In the genomic region with DNA sequence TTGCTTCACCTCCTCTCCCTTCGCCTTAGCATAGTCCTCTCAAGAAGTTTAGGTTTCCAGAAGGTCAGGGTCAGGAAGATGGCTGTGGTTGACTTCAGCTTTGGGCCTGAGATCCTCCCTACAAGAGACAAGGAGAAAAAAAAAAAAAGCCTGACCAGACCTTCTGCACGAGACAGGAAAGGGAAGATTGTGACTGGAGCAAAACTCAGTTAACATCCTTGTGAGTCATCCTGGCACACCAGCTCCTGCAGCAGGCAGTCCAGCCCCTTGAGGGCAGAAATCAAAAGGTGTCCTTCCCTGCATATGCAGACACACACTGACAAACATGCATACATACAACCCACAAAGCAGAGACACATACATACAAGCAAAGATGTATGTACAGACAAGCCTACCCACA, we compare ENCODE assay signal across 14 cellular contexts. TPM values are rescaled to one million over a fixed set of nuclear protein-coding genes. Genes with fewer than 3 reads are reported as not detected.
DNase-seq lines count a peak whose midpoint lies in the region; ATAC-seq and TF ChIP-seq lines count a peak whose summit lies in the region.
"Had no signal": no experiment of that assay in that cellular context is flagged by ENCODE, and none has a peak within 500 bp of the region (broad histone marks: within the 10 kb centered on the region; RNA-seq: fewer than 3 reads in every experiment).

No MANE protein-coding gene starts in this region.

- peak; percentile 60 for ATAC-seq in HCT116
- no peak for ATAC-seq in GM21737 (IDR thresholded peaks at IDR 0.05; ENCODE audit: unreplicated experiment)
- ATAC-seq: activated CD8-positive, alpha-beta T cell treated with anti-CD3 and anti-CD28 coated beads, Interleukin-2, amount 10 ng/mL, durations not matched to agents 7 days and 5 days had no signal

- H2BK15ac ChIP-seq in mesendoderm (replicated peaks; ENCODE audit: low read depth) = no peak overlapping the region

- H3K56ac ChIP-seq in mesendoderm (ENCODE audit: low read length) = no peak overlapping the region

- no peak overlapping the region for H4K5ac ChIP-seq in mesendoderm (ENCODE audit: low read length)

- intact Hi-C loops in HCT116 (cut with micrococcal nuclease) (no loop called here), ovary (cut with DNase I) (no loop called here)

- H2AK5ac ChIP-seq in mesendoderm (ENCODE audit: low read length) = no peak overlapping the region

- H3K9me3 ChIP-seq in AG04450 (ENCODE audit: control insufficient read depth, insufficient read depth, low read length) = no peaks in the 10 kb centered on the region
- H3K9me3 ChIP-seq in HCT116 (ENCODE audit: control insufficient read depth in 1 of 2, insufficient read depth in 1 of 2, low read depth in 1 of 2, low read length in 2 of 2) = no peaks in the 10 kb centered on the region
- H3K9me3 ChIP-seq in adipocyte (ENCODE audit: control insufficient read depth, low read length) = peaks cover 4% of the 10 kb centered on the region
- H3K9me3 ChIP-seq in ovary = no peaks in the 10 kb centered on the region
- H3K9me3 ChIP-seq: BLaER1 treated with 17β-estradiol and CSF1 and Interleukin-3, amounts not matched to agents 10 nM and 100 nM had no signal

- H2BK5ac ChIP-seq in mesendoderm (ENCODE audit: low read length) = no peak overlapping the region

- H3K9ac ChIP-seq in HCT116 (ENCODE audit: low read length) (no peak overlapping the region), adipocyte (ENCODE audit: low read length) (no peak overlapping the region), mesendoderm (ENCODE audit: low read length) (no peak overlapping the region)

- WGBS in mesendoderm (ENCODE audit: extremely low coverage, insufficient coverage, low lambda C conversion rate) = no CpG with 5 or more reads among the region's 2 CpGs
- 39 to 56% (median 46%) methylated on average over 2 of the region's 2 CpGs for WGBS in ovary, 3 donors

- H2AFZ ChIP-seq in HCT116 (ENCODE audit: low read depth, low read length, poor library complexity, severe bottlenecking) = no peak overlapping the region
- H2AFZ ChIP-seq: PC-9 had no signal

- no peaks in the 10 kb centered on the region for H3K9me2 ChIP-seq in HCT116 (ENCODE audit: insufficient read depth)

- no peak overlapping the region for H3K23ac ChIP-seq in mesendoderm (ENCODE audit: low read length)

- TF ChIP-seq CTCF in AG04450 (IDR thresholded peaks at IDR 0.05; ENCODE audit: low read depth, low read length) (0 out of 2 replicates have a peak, but pooled peaks have one; percentile 5), HCT116 (IDR thresholded peaks at IDR 0.05 in 2 of 3, conservative IDR thresholded peaks at IDR 0.05 in 1 of 3; ENCODE audit: borderline replicate concordance in 1 of 3, insufficient read depth in 1 of 3, low read depth in 2 of 3, low read length in 2 of 3) (no peak), ovary (IDR thresholded peaks at IDR 0.05) (no peak)

- H3K79me2 ChIP-seq in HCT116 (ENCODE audit: insufficient read depth, low read length) = no peaks in the 10 kb centered on the region
- no peaks in the 10 kb centered on the region for H3K79me2 ChIP-seq in mesendoderm (ENCODE audit: control insufficient read depth, insufficient read depth, low read length)

- H4K8ac ChIP-seq in mesendoderm (ENCODE audit: low read depth, low read length) = no peak overlapping the region

- H3K27me3 ChIP-seq in AG04450 (ENCODE audit: control insufficient read depth, insufficient read depth, low read length) (peaks cover 24% of the 10 kb centered on the region), HCT116 (ENCODE audit: insufficient read depth, low read length) (peaks cover 1% of the 10 kb centered on the region; the same call in 1 of the 2 replicates), adipocyte (replicated peaks; ENCODE audit: control insufficient read depth, insufficient read depth, low read length) (peaks cover 17% of the 10 kb centered on the region), mesendoderm (ENCODE audit: insufficient read depth, low read length, poor library complexity) (no peaks in the 10 kb centered on the region), ovary (no peaks in the 10 kb centered on the region)
- H3K27me3 ChIP-seq: BLaER1 treated with 17β-estradiol and CSF1 and Interleukin-3, amounts not matched to agents 10 nM and 100 nM had no signal

- no peak for DNase-seq in AG04450 (ENCODE audit: low read depth, low spot score)
- DNase-seq in HCT116 (ENCODE audit: low read depth, low spot score) = no peak
- DNase-seq in adipocyte (ENCODE audit: low read depth) = peak; percentile 18
- DNase-seq in foreskin melanocyte = peak; percentile 60
- DNase-seq in mesendoderm = no peak
- DNase-seq in ovary = no peak
- DNase-seq in DMS 273 treated with DMSO at 0.1 percent for 48 hours (lab: John Stamatoyannopoulos, UW) = no peak
- DNase-seq: activated CD8-positive, alpha-beta T cell treated with anti-CD3 and anti-CD28 coated beads, Interleukin-2, amount 10 ng/mL, durations not matched to agents 7 days and 5 days; erythroblast; NCI-H446; PC-9; stimulated activated naive CD4-positive, alpha-beta T cell treated with Interleukin-2 at 50 U/mL for 16 hours had no signal

- H3K18ac ChIP-seq in mesendoderm (ENCODE audit: low read length) = no peak overlapping the region

- no peak for TF ChIP-seq POLR2A in HCT116 (IDR thresholded peaks at IDR 0.05; ENCODE audit: borderline replicate concordance, extremely low read depth, insufficient read depth, insufficient read length)
- no peak for TF ChIP-seq POLR2A in ovary (IDR thresholded peaks at IDR 0.05)

- peaks cover 0 to 8% of the 10 kb centered on the region in 2 experiments; a peak in 2 of 4 replicates for H3K4me1 ChIP-seq in HCT116 (ENCODE audit: control insufficient read depth in 1 of 2, insufficient read depth in 2 of 2, low read length in 2 of 2)
- no peaks in the 10 kb centered on the region for H3K4me1 ChIP-seq in adipocyte (ENCODE audit: control insufficient read depth, insufficient read depth, low read length)
- H3K4me1 ChIP-seq in mesendoderm (ENCODE audit: control insufficient read depth, low read depth, low read length) = no peaks in the 10 kb centered on the region
- H3K4me1 ChIP-seq in ovary (ENCODE audit: insufficient read depth) = no peaks in the 10 kb centered on the region

- BruUV-seq in HCT116 (replicated peaks; lab: Mats Ljungman, UMichigan) = no TSS peak

- CTCF ChIA-PET in AG04450 (lab: Charles Lee) = interaction anchor here (2.1 kb wide), 1 partner anchor 137 kb away, joined by 8 read pairs; no protein-coding TSS in a partner anchor
- CTCF ChIA-PET in HCT116 (lab: Charles Lee) = no interaction called here

- H3K4me2 ChIP-seq in HCT116 (ENCODE audit: low read length) (0 out of 2 replicates have a peak overlapping the region, but pooled peaks have one; percentile 17), mesendoderm (ENCODE audit: low read length) (no peak overlapping the region)
- H3K4me2 ChIP-seq: PC-9 had no signal

- no peak overlapping the region for H3K4me3 ChIP-seq in AG04450 (ENCODE audit: low read depth, low read length)
- no peak overlapping the region for H3K4me3 ChIP-seq in HCT116 (replicated peaks in 1 of 2; ENCODE audit: low read depth in 1 of 2, low read length in 2 of 2)
- H3K4me3 ChIP-seq in adipocyte (ENCODE audit: low read length) = no peak overlapping the region
- no peak overlapping the region for H3K4me3 ChIP-seq in mesendoderm (ENCODE audit: low read length)
- H3K4me3 ChIP-seq in ovary = no peak overlapping the region
- H3K4me3 ChIP-seq: BLaER1 treated with 17β-estradiol and CSF1 and Interleukin-3, amounts not matched to agents 10 nM and 100 nM; PC-9 had no signal

- no peaks in the 10 kb centered on the region for H3K36me3 ChIP-seq in HCT116 (ENCODE audit: control insufficient read depth in 1 of 2, insufficient read depth in 2 of 2, low read length in 2 of 2)
- no peaks in the 10 kb centered on the region for H3K36me3 ChIP-seq in adipocyte (ENCODE audit: control insufficient read depth, insufficient read depth, low read length, severe bottlenecking)
- H3K36me3 ChIP-seq in mesendoderm (ENCODE audit: control insufficient read depth, insufficient read depth, low read length) = no peaks in the 10 kb centered on the region
- no peaks in the 10 kb centered on the region for H3K36me3 ChIP-seq in ovary
- H3K36me3 ChIP-seq: BLaER1 treated with 17β-estradiol and CSF1 and Interleukin-3, amounts not matched to agents 10 nM and 100 nM had no signal

- POLR2A ChIA-PET in AG04450 (lab: Yijun Ruan, JAX) (no interaction called here), HCT116 (lab: Charles Lee) (no interaction called here)

- TF ChIP-seq EP300 in ovary (IDR thresholded peaks at IDR 0.05) = no peak

- RAD21 ChIA-PET in HCT116 (lab: Charles Lee; ENCODE audit: low non-redundant PET in 1 of 2, low total read pairs in 2 of 2, uncharacterized antibody in 2 of 2, unreplicated experiment in 2 of 2) = no interaction called here

- H3K4ac ChIP-seq in mesendoderm (ENCODE audit: low read depth, low read length) = no peak overlapping the region

- H4K20me1 ChIP-seq in HCT116 (ENCODE audit: insufficient read depth) = no peaks in the 10 kb centered on the region
- H4K20me1 ChIP-seq: BLaER1 treated with 17β-estradiol and CSF1 and Interleukin-3, amounts not matched to agents 10 nM and 100 nM had no signal

- H3K27ac ChIP-seq in AG04450 (ENCODE audit: low read depth, low read length) = no peak overlapping the region
- H3K27ac ChIP-seq in HCT116 (ENCODE audit: low read depth, low read length) = no peak overlapping the region
- H3K27ac ChIP-seq in mesendoderm (ENCODE audit: low read depth, low read length) = no peak overlapping the region
- H3K27ac ChIP-seq in ovary = no peak overlapping the region
- H3K27ac ChIP-seq: BLaER1 treated with 17β-estradiol and CSF1 and Interleukin-3, amounts not matched to agents 10 nM and 100 nM; PC-9 had no signal

- no peak for TF ChIP-seq RAD21 in HCT116 (IDR thresholded peaks at IDR 0.05; ENCODE audit: low read depth)

- H2BK120ac ChIP-seq in mesendoderm (ENCODE audit: low read depth, low read length) = no peak overlapping the region

- no peaks in the 10 kb centered on the region for H3K79me1 ChIP-seq in mesendoderm (ENCODE audit: low read length)

TF ChIP-seq in HCT116, 20 proteins besides CTCF, POLR2A, EP300 and RAD21 (continues in another document):
- TF ChIP-seq POLR2AphosphoS5 (IDR thresholded peaks at IDR 0.05; ENCODE audit: low read depth, low read length) = no peak
- no peak for TF ChIP-seq CBX3 (IDR thresholded peaks at IDR 0.05; ENCODE audit: low read depth)
- no peak for TF ChIP-seq SP1 (IDR thresholded peaks at IDR 0.05; ENCODE audit: low read depth)

RNA-seq across cellular contexts. Expression of a gene that starts 18.0 kb away (rescaled TPM):
- 0.09 TPM in 1 of 2 replicates, not detected in the other for polyA plus RNA-seq in AG04450 (2011; rRNA removed)
- polyA minus RNA-seq in AG04450 (2011; rRNA and poly(A)+ RNA removed) = not detected in 2 replicates
- 6.1 TPM for total RNA-seq in HCT116 (2021; ENCODE audit: unreplicated experiment)
- polyA plus RNA-seq in HCT116 (2012) = 2.8 and 4.4 TPM in 2 replicates
- polyA plus RNA-seq in mesendoderm (2013, experiment 1 of 2) = 7.3 TPM
- polyA plus RNA-seq in mesendoderm (2013, experiment 2 of 2) = 7.1 TPM
- under 1 TPM in 6 of 7 donors, not detected in 1; 0.22 to 0.56 (median 0.29) TPM for total RNA-seq in ovary
- polyA plus RNA-seq in ovary = under 1 TPM in 1 of 2 donors, not detected in 1; 0.87 TPM
- total RNA-seq: activated CD8-positive, alpha-beta T cell treated with anti-CD3 and anti-CD28 coated beads, Interleukin-2, amount 10 ng/mL, durations not matched to agents 7 days and 5 days; PC-9 had no signal

RNA-seq across cellular contexts. Expression of a gene that starts 48.7 kb away (rescaled TPM):
- polyA plus RNA-seq in AG04450 (2011; rRNA removed) (not detected in 2 replicates), ovary (1 to 10 TPM; 1.2 to 4.7 TPM)
- polyA minus RNA-seq in AG04450 (2011; rRNA and poly(A)+ RNA removed) = not detected in 2 replicates
- total RNA-seq in HCT116 (2021; ENCODE audit: unreplicated experiment) (not detected), ovary (1 to 10 TPM; 1.3 to 3.7 (median 2.6) TPM)
- 0.05 TPM in 1 of 2 replicates, not detected in the other for polyA plus RNA-seq in HCT116 (2012)
- 4.5 TPM for polyA plus RNA-seq in mesendoderm (2013, experiment 1 of 2)
- polyA plus RNA-seq in mesendoderm (2013, experiment 2 of 2) = 4.3 TPM
- total RNA-seq: activated CD8-positive, alpha-beta T cell treated with anti-CD3 and anti-CD28 coated beads, Interleukin-2, amount 10 ng/mL, durations not matched to agents 7 days and 5 days; PC-9 had no signal

Comparison
In these comparisons a context has a peak if more than half of its experiments do, and no peak if none do; other contexts are left out.
1. DNase-seq: peak in adipocyte (single experiment) and foreskin melanocyte (single experiment); none in AG04450 (single experiment), HCT116 (single experiment), mesendoderm (single experiment), ovary (0 of 5) and DMS 273 treated with DMSO at 0.1 percent for 48 hours (single experiment).